ENCODE assay signal across 12 cellular contexts in the genomic region with DNA sequence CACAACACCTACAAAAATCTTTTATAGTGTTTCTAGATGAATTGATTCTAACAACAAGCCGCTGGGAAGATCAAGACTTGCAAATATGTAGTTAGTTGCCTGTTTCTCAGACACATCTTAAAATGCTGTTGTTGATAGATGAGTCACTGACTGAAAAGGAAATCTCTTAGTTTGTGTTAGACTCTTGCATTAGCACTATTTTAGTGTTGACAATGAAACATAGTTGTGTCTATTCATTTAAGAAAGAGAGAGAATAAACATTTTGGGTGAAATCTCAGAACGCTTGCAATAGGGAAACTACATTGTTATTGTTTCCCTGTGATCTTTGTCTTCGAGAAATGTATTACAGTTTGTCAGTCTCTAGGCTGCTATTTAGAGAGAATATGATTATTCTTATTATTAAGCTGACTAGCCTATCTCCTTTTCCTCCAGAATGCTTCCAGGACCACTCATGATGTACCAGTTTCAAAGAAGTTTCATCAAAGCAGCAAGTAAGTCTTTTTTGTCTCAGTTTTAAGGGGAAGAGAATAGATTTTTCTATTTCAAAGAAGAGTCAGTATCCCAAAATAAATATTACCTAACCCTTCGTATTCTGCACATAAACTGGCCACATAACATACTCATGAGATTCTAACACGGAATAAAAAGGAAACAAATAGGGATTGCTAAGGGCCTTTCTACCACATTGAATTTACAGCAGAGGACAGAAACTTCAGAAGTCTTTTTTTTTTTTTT.
A peak's percentile ranks its signal among the peaks of the same experiment; 100 is the strongest.
DNase-seq lines count a peak whose midpoint lies in the region; ATAC-seq and TF ChIP-seq lines count a peak whose summit lies in the region.
"Had no signal": no experiment of that assay in that cellular context is flagged by ENCODE, and none has a peak within 500 bp of the region (broad histone marks: within the 10 kb centered on the region; RNA-seq: fewer than 3 reads in every experiment).

No MANE protein-coding gene starts in this region.

- H3K9ac ChIP-seq in KMS-11, result 0 out of 2 replicates have a peak overlapping the region, but pooled peaks have one; percentile 54

- peak overlapping the region; percentile 85 to 91 for H3K27ac Mint-ChIP-seq in natural killer cell treated with Interleukin-12 subunit alpha and Interleukin-12 subunit beta and Interleukin-15 and Interleukin-18, amount 100 ng/mL, for 72 hours
- H3K27ac Mint-ChIP-seq in nephron progenitor cell, result no peak overlapping the region

- intact Hi-C loops in testis (cut with DNase I; ENCODE audit: low total_unique reads), result no loop called here
- intact Hi-C loops in right cardiac atrium (cut with DNase I), result no loop called here

- TF ChIP-seq POLR2A in testis (IDR thresholded peaks at IDR 0.05), result no peak

- no peaks in the 10 kb centered on the region for H3K9me3 ChIP-seq in testis
- H3K9me3 ChIP-seq in right cardiac atrium (ENCODE audit: control insufficient read depth, low read length), result no peaks in the 10 kb centered on the region
- H3K9me3 ChIP-seq: Peyer's patch, upper lobe of right lung had no signal

- no peaks in the 10 kb centered on the region for H4K20me1 ChIP-seq in KMS-11 (ENCODE audit: insufficient read depth)

- H3K27me3 ChIP-seq in KMS-11 (ENCODE audit: insufficient read depth, low read depth), result no peaks in the 10 kb centered on the region
- no peaks in the 10 kb centered on the region for H3K27me3 ChIP-seq in testis
- H3K27me3 ChIP-seq in right cardiac atrium (ENCODE audit: control insufficient read depth, insufficient read depth), result no peaks in the 10 kb centered on the region
- H3K27me3 ChIP-seq: Peyer's patch, upper lobe of right lung had no signal

- H3K36me3 Mint-ChIP-seq in natural killer cell treated with Interleukin-12 subunit alpha and Interleukin-12 subunit beta and Interleukin-15 and Interleukin-18, amount 100 ng/mL, for 72 hours, result peaks cover 33% of the 10 kb centered on the region
- H3K36me3 Mint-ChIP-seq in nephron progenitor cell (ENCODE audit: low read depth), result no peaks in the 10 kb centered on the region

- H3K4me1 Mint-ChIP-seq in natural killer cell treated with Interleukin-12 subunit alpha and Interleukin-12 subunit beta and Interleukin-15 and Interleukin-18, amount 100 ng/mL, for 72 hours (ENCODE audit: low read depth in 2 of 2), result peaks cover 55 to 71% of the 10 kb centered on the region in 2 donors
- peaks cover 83% of the 10 kb centered on the region for H3K4me1 Mint-ChIP-seq in nephron progenitor cell

- WGBS in testis, 2 donors, result 69 to 71% methylated on average over 5 of the region's 5 CpGs
- 75% methylated on average over 5 of the region's 5 CpGs for WGBS in right cardiac atrium

- H3K4me2 ChIP-seq in KMS-11, result peak overlapping the region; percentile 86

- H3K79me2 ChIP-seq in KMS-11 (ENCODE audit: insufficient read depth, low read depth), result no peaks in the 10 kb centered on the region

- no peaks in the 10 kb centered on the region for H3K9me3 Mint-ChIP-seq in natural killer cell treated with Interleukin-12 subunit alpha and Interleukin-12 subunit beta and Interleukin-15 and Interleukin-18, amount 100 ng/mL, for 72 hours
- H3K9me3 Mint-ChIP-seq in nephron progenitor cell, result no peaks in the 10 kb centered on the region

- TF ChIP-seq CTCF in GM12864 (IDR thresholded peaks at IDR 0.05; ENCODE audit: low read depth, low read length, missing control alignments) (no peak), KMS-11 (conservative IDR thresholded peaks at IDR 0.05; ENCODE audit: low read depth, low read length) (no peak), testis (IDR thresholded peaks at IDR 0.05) (no peak), nephron progenitor cell (IDR thresholded peaks at IDR 0.05) (no peak)

- peak overlapping the region; percentile 26; the same call in 1 of the 2 replicates for H3K4me3 ChIP-seq in GM12864 (ENCODE audit: low read depth, low read length)
- no peak overlapping the region for H3K4me3 ChIP-seq in KMS-11 (IDR thresholded peaks at IDR 0.05; ENCODE audit: insufficient read depth, low read depth, low read length)
- no peak overlapping the region for H3K4me3 ChIP-seq in testis
- H3K4me3 ChIP-seq in right cardiac atrium (ENCODE audit: low read length), result no peak overlapping the region
- H3K4me3 ChIP-seq: Peyer's patch, upper lobe of right lung had no signal

- H3K27me3 Mint-ChIP-seq in natural killer cell treated with Interleukin-12 subunit alpha and Interleukin-12 subunit beta and Interleukin-15 and Interleukin-18, amount 100 ng/mL, for 72 hours, result no peaks in the 10 kb centered on the region
- H3K27me3 Mint-ChIP-seq in nephron progenitor cell (ENCODE audit: low read depth, poor library complexity), result no peaks in the 10 kb centered on the region

- peak overlapping the region; percentile 75 for H3K4me3 Mint-ChIP-seq in natural killer cell treated with Interleukin-12 subunit alpha and Interleukin-12 subunit beta and Interleukin-15 and Interleukin-18, amount 100 ng/mL, for 72 hours
- H3K4me3 Mint-ChIP-seq in nephron progenitor cell, result no peak overlapping the region

- H3K27ac ChIP-seq in KMS-11 (peak overlapping the region; percentile 91), angular gyrus (ENCODE audit: low read depth, low read length) (peak overlapping the region; percentile 44), testis (no peak overlapping the region), right cardiac atrium (ENCODE audit: low read length) (no peak overlapping the region)
- H3K27ac ChIP-seq: HL-60, Peyer's patch, upper lobe of right lung had no signal

- H3K36me3 ChIP-seq in KMS-11 (ENCODE audit: insufficient read depth) (no peaks in the 10 kb centered on the region), testis (ENCODE audit: low read depth, missing control alignments) (no peaks in the 10 kb centered on the region)
- H3K36me3 ChIP-seq: upper lobe of right lung had no signal

- H3K4me1 ChIP-seq in KMS-11 (ENCODE audit: low read depth, poor library complexity, severe bottlenecking), result peaks cover 100% of the 10 kb centered on the region
- peaks cover 44% of the 10 kb centered on the region for H3K4me1 ChIP-seq in testis
- H3K4me1 ChIP-seq in right cardiac atrium (ENCODE audit: control insufficient read depth, insufficient read depth, low read length), result peaks cover 5% of the 10 kb centered on the region

- DNase-seq in GM12864 (ENCODE audit: low read depth) (no peak), testis (no peak), SHP77 (lab: John Stamatoyannopoulos, UW) (no peak), nephron progenitor cell (no peak), right cardiac atrium (no peak)
- no peak for DNase-seq in natural killer cell treated with Interleukin-12 subunit alpha and Interleukin-12 subunit beta and Interleukin-15 and Interleukin-18, amount 100 ng/mL, for 72 hours (ENCODE audit: low spot score)
- DNase-seq: hippocampal formation, Peyer's patch, upper lobe of right lung had no signal

- no peak overlapping the region for H2AFZ ChIP-seq in KMS-11 (ENCODE audit: low read depth)

- ATAC-seq in natural killer cell treated with Interleukin-12 subunit alpha and Interleukin-12 subunit beta and Interleukin-15 and Interleukin-18, amount 100 ng/mL, for 72 hours, result peak; percentile 55 to 58
- no peak for ATAC-seq in right cardiac atrium
- ATAC-seq: upper lobe of right lung had no signal

Comparison
In these comparisons a context has a peak if more than half of its experiments do, and no peak if none do; other contexts are left out.
1. H3K27ac ChIP-seq: peak in KMS-11 (single experiment) and angular gyrus (single experiment); none in testis (0 of 2) and right cardiac atrium (single experiment).
2. ATAC-seq: peak in natural killer cell treated with Interleukin-12 subunit alpha and Interleukin-12 subunit beta and Interleukin-15 and Interleukin-18, amount 100 ng/mL, for 72 hours (2 of 2); none in right cardiac atrium (0 of 2).